In genomic region chr5:180803181-180804128, GRCh38 we compare ENCODE assay signal across 8 cellular contexts. TPM values are rescaled to one million over a fixed set of nuclear protein-coding genes. Genes with fewer than 3 reads are reported as not detected.
DNase-seq lines count a peak whose midpoint lies in the region; ATAC-seq and TF ChIP-seq lines count a peak whose summit lies in the region.

No MANE protein-coding gene starts in this region.

- DNase-seq in NOMO-1 treated with dmso at 0.1 percent for 144 hours (lab: John Stamatoyannopoulos, UW; ENCODE audit: unreplicated experiment) (peak; percentile 85), fibroblast of villous mesenchyme (ENCODE audit: low read depth) (peak; percentile 46), osteocyte (ENCODE audit: extremely low spot score, unreplicated experiment) (no peak), tibial nerve (ENCODE audit: low spot score in 2 of 2) (peak in 1 of 2 donors; percentile 72), NCI-H187 treated with DMSO at 0.1 percent for 48 hours (lab: John Stamatoyannopoulos, UW) (no peak)
- DNase-seq in activated T-cell treated with anti-CD3 and anti-CD28 coated beads, Interleukin-2, amount 50 U/mL, for 48 hours = peak; percentile 90 to 92

- H3K9me3 ChIP-seq in tibial nerve = no peaks in the 10 kb centered on the region

- peaks cover 0 to 89% (median 75%) of the 10 kb centered on the region in 4 donors for H3K4me1 ChIP-seq in tibial nerve

- H3K27ac ChIP-seq in tibial nerve = peak overlapping the region; percentile 88 to 96 (median 94)

- peak overlapping the region; percentile 77 for H3K27ac Mint-ChIP-seq in osteocyte (ENCODE audit: unreplicated experiment)

- H3K9me3 Mint-ChIP-seq in osteocyte (ENCODE audit: unreplicated experiment) = no peaks in the 10 kb centered on the region

- H3K4me3 ChIP-seq in GM12875 (ENCODE audit: low read depth, low read length) = peak overlapping the region; percentile 94
- H3K4me3 ChIP-seq in fibroblast of villous mesenchyme (ENCODE audit: low read depth, low read length) = peak overlapping the region; percentile 54
- peak overlapping the region; percentile 65 to 98 (median 95) for H3K4me3 ChIP-seq in tibial nerve

- ATAC-seq in HG02588 (IDR thresholded peaks at IDR 0.05; ENCODE audit: unreplicated experiment) = peak; percentile 59

- TF ChIP-seq POLR2A in tibial nerve (IDR thresholded peaks at IDR 0.05) = peak; percentile 26 to 35

- H3K27me3 Mint-ChIP-seq in osteocyte (ENCODE audit: unreplicated experiment) = no peaks in the 10 kb centered on the region

- TF ChIP-seq CTCF in GM12875 (IDR thresholded peaks at IDR 0.05; ENCODE audit: borderline replicate concordance, insufficient read depth, low read depth, low read length) = no peak
- TF ChIP-seq CTCF in fibroblast of villous mesenchyme (IDR thresholded peaks at IDR 0.05; ENCODE audit: insufficient read depth, low read depth, low read length) = peak; percentile 28
- TF ChIP-seq CTCF in osteocyte (IDR thresholded peaks at IDR 0.05) = no peak
- peak in 1 of 5 experiments; percentile 10 for TF ChIP-seq CTCF in tibial nerve (IDR thresholded peaks at IDR 0.05)

- H3K36me3 ChIP-seq in tibial nerve = peaks cover 0 to 8% (median 0%) of the 10 kb centered on the region in 3 donors

- TF ChIP-seq EP300 in tibial nerve (IDR thresholded peaks at IDR 0.05) = peak in 1 of 2 donors; percentile 48

- 39 to 45% methylated on average over 32 to 40 of the region's 41 CpGs for WGBS in tibial nerve, 2 donors

- peaks cover 5% of the 10 kb centered on the region for H3K36me3 Mint-ChIP-seq in osteocyte (ENCODE audit: unreplicated experiment)

- H3K27me3 ChIP-seq in tibial nerve = no peaks in the 10 kb centered on the region

- peaks cover 76% of the 10 kb centered on the region for H3K4me1 Mint-ChIP-seq in osteocyte (ENCODE audit: unreplicated experiment)

- peak overlapping the region; percentile 52 for H3K4me3 Mint-ChIP-seq in osteocyte (ENCODE audit: unreplicated experiment)

RNA-seq across cellular contexts. Expression of gene MGAT1, which starts 0.8 kb away (rescaled TPM):
- total RNA-seq in fibroblast of villous mesenchyme = 98.6 and 104 TPM in 2 replicates
- 137 and 140 TPM in 2 replicates for total RNA-seq in osteocyte
- 100 to 1,000 TPM; 161 to 216 (median 195) TPM for total RNA-seq in tibial nerve

RNA-seq across cellular contexts. Expression of gene ZFP62, which starts 57.6 kb away (rescaled TPM):
- total RNA-seq in fibroblast of villous mesenchyme = 12.5 and 15.1 TPM in 2 replicates
- 21.7 and 22.2 TPM in 2 replicates for total RNA-seq in osteocyte
- total RNA-seq in tibial nerve = 10 to 100 TPM; 17.0 to 35.1 (median 25.3) TPM

Comparison
In these comparisons a context has a peak if more than half of its experiments do, and no peak if none do; other contexts are left out.
1. DNase-seq: peak in NOMO-1 treated with dmso at 0.1 percent for 144 hours (single experiment), activated T-cell treated with anti-CD3 and anti-CD28 coated beads, Interleukin-2, amount 50 U/mL, for 48 hours (2 of 2) and fibroblast of villous mesenchyme (single experiment); none in osteocyte (single experiment) and NCI-H187 treated with DMSO at 0.1 percent for 48 hours (single experiment).
2. Peak in every context shown above with its lines, with median percentiles within 50 percentile points of each other: H3K4me3 ChIP-seq.